ENCODE assay signal across 20 cellular contexts in the genomic region with DNA sequence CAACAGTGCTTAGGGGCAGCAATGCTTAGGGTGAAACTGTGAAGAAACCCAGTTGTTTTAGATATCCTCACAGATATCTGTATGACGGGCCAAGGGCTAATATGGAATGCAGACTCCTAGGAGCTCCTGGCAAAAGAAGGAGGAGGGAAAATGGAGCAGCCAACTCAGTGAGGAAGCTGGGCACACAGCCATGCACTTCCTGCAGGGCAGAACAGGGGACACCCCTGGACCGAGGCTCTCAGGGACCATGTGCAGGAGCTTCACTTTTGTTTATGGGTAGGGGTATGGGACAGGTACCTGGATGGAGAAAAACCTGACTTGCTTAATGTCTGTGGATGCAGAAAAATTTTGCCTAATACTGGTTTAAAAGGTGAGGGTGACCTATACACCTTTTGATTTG. TPM values are rescaled to one million over a fixed set of nuclear protein-coding genes. Genes with fewer than 3 reads are reported as not detected.
A peak's percentile ranks its signal among the peaks of the same experiment; 100 is the strongest.
DNase-seq lines count a peak whose midpoint lies in the region; ATAC-seq and TF ChIP-seq lines count a peak whose summit lies in the region.
"Had no signal": no experiment of that assay in that cellular context is flagged by ENCODE, and none has a peak within 500 bp of the region (broad histone marks: within the 10 kb centered on the region; RNA-seq: fewer than 3 reads in every experiment).

No MANE protein-coding gene starts in this region.

- in situ Hi-C loops in G401 (cut with HindIII; ENCODE audit: low sequenced_read_pairs) = no loop called here

- CTCF ChIA-PET in WTC11 (lab: Charles Lee) = no interaction called here

- no peak for TF ChIP-seq CTCF in WTC11 (IDR thresholded peaks at IDR 0.05)

- no peaks in the 10 kb centered on the region for H3K27me3 Mint-ChIP-seq in WTC11 (ENCODE audit: low read depth)
- H3K27me3 Mint-ChIP-seq: CD8-positive, alpha-beta memory T cell had no signal

- no peaks in the 10 kb centered on the region for H3K9me3 Mint-ChIP-seq in WTC11
- H3K9me3 Mint-ChIP-seq: CD8-positive, alpha-beta memory T cell had no signal

- H3K4me1 Mint-ChIP-seq in WTC11 = peaks cover 4% of the 10 kb centered on the region

- POLR2A ChIA-PET in WTC11 (lab: Charles Lee) = no interaction called here

- H3K36me3 Mint-ChIP-seq in WTC11 = peaks cover under 1% of the 10 kb centered on the region; the same call in 1 of the 2 replicates

- DNase-seq in G401 (ENCODE audit: low spot score) (peak; percentile 25), WTC11 (ENCODE audit: low spot score) (no peak), medulla oblongata (ENCODE audit: extremely low spot score) (peak; percentile 48), RPMI8226 (no peak), cerebellar nuclear complex (lab: John Stamatoyannopoulos, UW) (no peak)
- DNase-seq in stimulated activated CD4-positive, alpha-beta T cell treated with anti-CD3 and anti-CD28 coated beads, Interleukin-4, amount 100 ng/mL, for 1 hour = no peak
- no peak for DNase-seq in activated CD8-positive, alpha-beta memory T cell treated with anti-CD3 and anti-CD28 coated beads, Interleukin-2, amount 50 U/mL, for 4 hours
- DNase-seq: CD8-positive, alpha-beta memory T cell; DMS53; EL; GM23248; IMR-90; NCI-H1048; NCI-H1436 treated with DMSO at 0.1 percent for 48 hours; NCI-H2081; NCI-H2171 treated with DMSO at 0.1 percent for 48 hours; NCI-H446 treated with DMSO at 0.1 percent for 48 hours; NCI-H69; NK-92 treated with Interleukin-12 subunit alpha and Interleukin-12 subunit beta, amount 100 ng/mL, for 24 hours had no signal

- peak overlapping the region; percentile 52; the same call in 1 of the 2 replicates for H3K27ac Mint-ChIP-seq in WTC11

- ATAC-seq in WTC11 = no peak
- peak; percentile 15 for ATAC-seq in esophagus mucosa

- H3K4me3 Mint-ChIP-seq in WTC11 = no peak overlapping the region
- H3K4me3 Mint-ChIP-seq: CD8-positive, alpha-beta memory T cell had no signal

TF ChIP-seq in WTC11, 78 proteins besides CTCF, POLR2A, EP300 and RAD21:
- TF ChIP-seq, protein P1, sequence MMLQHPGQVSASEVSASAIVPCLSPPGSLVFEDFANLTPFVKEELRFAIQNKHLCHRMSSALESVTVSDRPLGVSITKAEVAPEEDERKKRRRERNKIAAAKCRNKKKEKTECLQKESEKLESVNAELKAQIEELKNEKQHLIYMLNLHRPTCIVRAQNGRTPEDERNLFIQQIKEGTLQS (CRISPR knock-in tag; conservative IDR thresholded peaks at IDR 0.05) = no peak
- no peak for TF ChIP-seq ZNF121 (CRISPR knock-in tag; IDR thresholded peaks at IDR 0.05)
- no peak for TF ChIP-seq SOX15 (CRISPR knock-in tag; IDR thresholded peaks at IDR 0.05)
- no peak for TF ChIP-seq ZNF263 (CRISPR knock-in tag; IDR thresholded peaks at IDR 0.05; ENCODE audit: low read depth)
- no peak for TF ChIP-seq ZNF396 (CRISPR knock-in tag; IDR thresholded peaks at IDR 0.05; ENCODE audit: borderline replicate concordance)
- no peak for TF ChIP-seq GABPB1 (CRISPR knock-in tag; IDR thresholded peaks at IDR 0.05)
- TF ChIP-seq TEAD1 (CRISPR knock-in tag; IDR thresholded peaks at IDR 0.05) = no peak
- no peak for TF ChIP-seq NFE2L1 (CRISPR knock-in tag; IDR thresholded peaks at IDR 0.05)
- TF ChIP-seq, protein P2, sequence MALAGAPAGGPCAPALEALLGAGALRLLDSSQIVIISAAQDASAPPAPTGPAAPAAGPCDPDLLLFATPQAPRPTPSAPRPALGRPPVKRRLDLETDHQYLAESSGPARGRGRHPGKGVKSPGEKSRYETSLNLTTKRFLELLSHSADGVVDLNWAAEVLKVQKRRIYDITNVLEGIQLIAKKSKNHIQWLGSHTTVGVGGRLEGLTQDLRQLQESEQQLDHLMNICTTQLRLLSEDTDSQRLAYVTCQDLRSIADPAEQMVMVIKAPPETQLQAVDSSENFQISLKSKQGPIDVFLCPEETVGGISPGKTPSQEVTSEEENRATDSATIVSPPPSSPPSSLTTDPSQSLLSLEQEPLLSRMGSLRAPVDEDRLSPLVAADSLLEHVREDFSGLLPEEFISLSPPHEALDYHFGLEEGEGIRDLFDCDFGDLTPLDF (CRISPR knock-in tag; IDR thresholded peaks at IDR 0.05) = no peak
- TF ChIP-seq, protein P3, sequence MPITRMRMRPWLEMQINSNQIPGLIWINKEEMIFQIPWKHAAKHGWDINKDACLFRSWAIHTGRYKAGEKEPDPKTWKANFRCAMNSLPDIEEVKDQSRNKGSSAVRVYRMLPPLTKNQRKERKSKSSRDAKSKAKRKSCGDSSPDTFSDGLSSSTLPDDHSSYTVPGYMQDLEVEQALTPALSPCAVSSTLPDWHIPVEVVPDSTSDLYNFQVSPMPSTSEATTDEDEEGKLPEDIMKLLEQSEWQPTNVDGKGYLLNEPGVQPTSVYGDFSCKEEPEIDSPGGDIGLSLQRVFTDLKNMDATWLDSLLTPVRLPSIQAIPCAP (CRISPR knock-in tag; IDR thresholded peaks at IDR 0.05) = no peak
- TF ChIP-seq ZBTB21 (CRISPR knock-in tag; IDR thresholded peaks at IDR 0.05; ENCODE audit: borderline replicate concordance) = no peak

RNA-seq across cellular contexts. Expression of a gene that starts 20.2 kb away (rescaled TPM):
- total RNA-seq in G401 (2014; rRNA removed; shearing (Covaris generic)) = 15.9 and 23.2 TPM in 2 replicates
- total RNA-seq in WTC11 (2021) (19.0 to 22.4 TPM (median 19.9 TPM) in 3 replicates), esophagus mucosa (4.3 TPM)

RNA-seq across cellular contexts. Expression of a gene that starts 31.8 kb away (rescaled TPM):
- 115 and 137 TPM in 2 replicates for total RNA-seq in G401 (2014; rRNA removed; shearing (Covaris generic))
- total RNA-seq in WTC11 (2021) (68.9 to 79.5 TPM (median 69.4 TPM) in 3 replicates), esophagus mucosa (32.0 TPM)

Comparison
In these comparisons a context has a peak if more than half of its experiments do, and no peak if none do; other contexts are left out.
1. DNase-seq: peak in G401 (single experiment) and medulla oblongata (single experiment); none in WTC11 (single experiment), RPMI8226 (single experiment), cerebellar nuclear complex (0 of 2), stimulated activated CD4-positive, alpha-beta T cell treated with anti-CD3 and anti-CD28 coated beads, Interleukin-4, amount 100 ng/mL, for 1 hour (single experiment) and activated CD8-positive, alpha-beta memory T cell treated with anti-CD3 and anti-CD28 coated beads, Interleukin-2, amount 50 U/mL, for 4 hours (single experiment).